Comparison of ENCODE assay signal across 1 cellular context in genomic region chr6:17031961-17032360, GRCh38.
TF ChIP-seq lines count a peak whose summit lies in the region.

No MANE protein-coding gene starts in this region.

TF ChIP-seq in GM23338, 12 proteins besides CTCF, POLR2A, EP300 and RAD21 (continued from another document):
- no peak for TF ChIP-seq REST (IDR thresholded peaks at IDR 0.05; ENCODE audit: unreplicated experiment)
- no peak for TF ChIP-seq ZNF331 (CRISPR knock-in tag; IDR thresholded peaks at IDR 0.05; ENCODE audit: low read depth)
- TF ChIP-seq EZH2 (IDR thresholded peaks at IDR 0.05; ENCODE audit: low read depth, unreplicated experiment): no peak
- no peak for TF ChIP-seq ETS1 (IDR thresholded peaks at IDR 0.05)
- TF ChIP-seq NANOG (IDR thresholded peaks at IDR 0.05; ENCODE audit: borderline replicate concordance): no peak
- no peak for TF ChIP-seq JUNB (IDR thresholded peaks at IDR 0.05; ENCODE audit: unreplicated experiment)
- no peak for TF ChIP-seq EZH2phosphoT487 (IDR thresholded peaks at IDR 0.05; ENCODE audit: unreplicated experiment)
